In genomic region chr22:34015642-34016041, GRCh38 we compare ENCODE assay signal across 30 cellular contexts.
"Had no signal": no experiment of that assay in that cellular context is flagged by ENCODE, and none has a peak within 500 bp of the region (broad histone marks: within the 10 kb centered on the region; RNA-seq: fewer than 3 reads in every experiment).

No MANE protein-coding gene starts in this region.

- H3K36me3 Mint-ChIP-seq: activated naive CD4-positive, alpha-beta T cell treated with anti-CD3 and anti-CD28 coated beads, Interleukin-2, amount 10 ng/mL, durations not matched to agents 7 days and 5 days had no signal

- H3K27ac Mint-ChIP-seq: activated CD4-positive, alpha-beta memory T cell treated with anti-CD3 and anti-CD28 coated beads, Interleukin-2, amount 10 ng/mL, durations not matched to agents 7 days and 5 days; activated CD4-positive, alpha-beta T cell treated with anti-CD3 and anti-CD28 coated beads, Interleukin-2, amount 10 ng/mL, durations not matched to agents 7 days and 5 days; activated naive CD4-positive, alpha-beta T cell treated with anti-CD3 and anti-CD28 coated beads, Interleukin-2, amount 10 ng/mL, durations not matched to agents 7 days and 5 days; activated naive CD4-positive, alpha-beta T cell treated with anti-CD3 and anti-CD28 coated beads, Interleukin-2, amount 50 U/mL, for 72 hours; activated T-cell treated with anti-CD3 and anti-CD28 coated beads, Interleukin-2, amount 50 U/mL, for 24 hours; activated T-cell treated with anti-CD3 and anti-CD28 coated beads, Interleukin-2, amount 50 U/mL, for 72 hours; dendritic cell treated with granulocyte-macrophage colony-stimulating factor and Interleukin-4, amounts not matched to agents 40 ng/mL and 50 ng/mL, for 4 days; T-helper 17 cell; T-helper 2 cell treated with Interferon-gamma antibody and Interleukin-4, amounts not matched to agents 5 μg/mL and 100 μg/mL, for 36 hours had no signal

- H3K27me3 Mint-ChIP-seq: activated CD4-positive, alpha-beta memory T cell treated with anti-CD3 and anti-CD28 coated beads, Interleukin-2, amount 10 ng/mL, durations not matched to agents 7 days and 5 days; activated CD4-positive, alpha-beta T cell treated with anti-CD3 and anti-CD28 coated beads, Interleukin-2, amount 10 ng/mL, durations not matched to agents 7 days and 5 days; activated naive CD4-positive, alpha-beta T cell treated with anti-CD3 and anti-CD28 coated beads, Interleukin-2, amount 10 ng/mL, durations not matched to agents 7 days and 5 days; activated T-cell treated with anti-CD3 and anti-CD28 coated beads, Interleukin-2, amount 50 U/mL, for 24 hours; central memory CD8-positive, alpha-beta T cell; dendritic cell treated with granulocyte-macrophage colony-stimulating factor and Interleukin-4, amounts not matched to agents 40 ng/mL and 50 ng/mL, for 4 days; effector memory CD8-positive, alpha-beta T cell had no signal

- H3K4me3 Mint-ChIP-seq: activated CD4-positive, alpha-beta memory T cell treated with anti-CD3 and anti-CD28 coated beads, Interleukin-2, amount 10 ng/mL, durations not matched to agents 7 days and 5 days; activated CD4-positive, alpha-beta T cell treated with anti-CD3 and anti-CD28 coated beads, Interleukin-2, amount 10 ng/mL, durations not matched to agents 7 days and 5 days; activated naive CD4-positive, alpha-beta T cell treated with anti-CD3 and anti-CD28 coated beads, Interleukin-2, amount 10 ng/mL, durations not matched to agents 7 days and 5 days; activated T-cell treated with anti-CD3 and anti-CD28 coated beads, Interleukin-2, amount 50 U/mL, for 24 hours; activated T-cell treated with anti-CD3 and anti-CD28 coated beads, Interleukin-2, amount 50 U/mL, for 72 hours; central memory CD8-positive, alpha-beta T cell; dendritic cell treated with granulocyte-macrophage colony-stimulating factor and Interleukin-4, amounts not matched to agents 40 ng/mL and 50 ng/mL, for 4 days; effector memory CD8-positive, alpha-beta T cell; T-helper 17 cell; T-helper 2 cell treated with Interferon-gamma antibody and Interleukin-4, amounts not matched to agents 5 μg/mL and 100 μg/mL, for 36 hours had no signal

- ATAC-seq: activated naive CD4-positive, alpha-beta T cell treated with anti-CD3 and anti-CD28 coated beads, Interleukin-2, amount 50 U/mL, for 72 hours; activated T-cell treated with anti-CD3 and anti-CD28 coated beads, Interleukin-2, amount 50 U/mL, for 72 hours; effector memory CD8-positive, alpha-beta T cell; gastroesophageal sphincter; heart right ventricle; T-helper 17 cell had no signal

- H3K36me3 ChIP-seq: brain microvascular endothelial cell, esophagus squamous epithelium, gastroesophageal sphincter, heart right ventricle had no signal

- DNase-seq: activated CD4-positive, alpha-beta memory T cell treated with anti-CD3 and anti-CD28 coated beads, Interleukin-2, amount 10 ng/mL, durations not matched to agents 7 days and 5 days; activated CD4-positive, alpha-beta T cell treated with anti-CD3 and anti-CD28 coated beads for 1 hour; activated CD4-positive, alpha-beta T cell treated with anti-CD3 and anti-CD28 coated beads for 4 hours; activated CD4-positive, alpha-beta T cell treated with anti-CD3 and anti-CD28 coated beads, Interleukin-2, amount 10 ng/mL, durations not matched to agents 7 days and 5 days; activated CD4-positive, alpha-beta T cell treated with anti-CD3 and anti-CD28 coated beads, Interleukin-2, amount 50 U/mL, for 4 hours; activated CD8-positive, alpha-beta memory T cell treated with anti-CD3 and anti-CD28 coated beads, Interleukin-2, amount 50 U/mL, for 48 hours; activated gamma-delta T cell; activated naive CD4-positive, alpha-beta T cell; activated naive CD4-positive, alpha-beta T cell treated with anti-CD3 and anti-CD28 coated beads, Interleukin-2, amount 10 ng/mL, durations not matched to agents 7 days and 5 days; activated T-cell treated with anti-CD3 and anti-CD28 coated beads for 4 hours; activated T-cell treated with anti-CD3 and anti-CD28 coated beads, Interleukin-2, amount 50 U/mL, for 24 hours; activated T-cell treated with anti-CD3 and anti-CD28 coated beads, Interleukin-2, amount 50 U/mL, for 72 hours; amniotic stem cell; anterior cingulate cortex; brain microvascular endothelial cell; dorsolateral prefrontal cortex; effector memory CD8-positive, alpha-beta T cell; erythroblast; esophagus squamous epithelium; foreskin melanocyte; heart right ventricle; T-helper 1 cell; T-helper 17 cell; T1000 had no signal

- H3K4me1 ChIP-seq: esophagus squamous epithelium, gastroesophageal sphincter, heart right ventricle had no signal

- H3K27ac ChIP-seq: brain microvascular endothelial cell, coronary artery, dorsolateral prefrontal cortex, esophagus squamous epithelium, gastroesophageal sphincter, heart right ventricle had no signal

- H3K4me1 Mint-ChIP-seq: activated CD4-positive, alpha-beta memory T cell treated with anti-CD3 and anti-CD28 coated beads, Interleukin-2, amount 10 ng/mL, durations not matched to agents 7 days and 5 days; activated CD4-positive, alpha-beta T cell treated with anti-CD3 and anti-CD28 coated beads, Interleukin-2, amount 10 ng/mL, durations not matched to agents 7 days and 5 days; activated naive CD4-positive, alpha-beta T cell treated with anti-CD3 and anti-CD28 coated beads, Interleukin-2, amount 10 ng/mL, durations not matched to agents 7 days and 5 days; central memory CD8-positive, alpha-beta T cell; T-helper 17 cell had no signal

- H3K27me3 ChIP-seq: brain microvascular endothelial cell, esophagus squamous epithelium, gastroesophageal sphincter had no signal

- H3K4me3 ChIP-seq: coronary artery, dorsolateral prefrontal cortex, esophagus squamous epithelium, gastroesophageal sphincter, heart right ventricle had no signal
